1 cellular context compared by ENCODE assay signal in genomic region chr9:95070549-95071021, GRCh38.
TF ChIP-seq lines count a peak whose summit lies in the region.

No MANE protein-coding gene starts in this region.

TF ChIP-seq in HepG2, 621 proteins besides CTCF, POLR2A, EP300 and RAD21 (continued from another document and continues in another):
- TF ChIP-seq ZNF318 (CRISPR knock-in tag; IDR thresholded peaks at IDR 0.05) (no peak), KMT2A (CRISPR knock-in tag; IDR thresholded peaks at IDR 0.05) (peak; percentile 51; the same call in 1 of the 2 replicates), DDIT3 (CRISPR knock-in tag; IDR thresholded peaks at IDR 0.05) (no peak), HOXD1 (CRISPR knock-in tag; IDR thresholded peaks at IDR 0.05) (no peak), KAT8 (CRISPR knock-in tag; IDR thresholded peaks at IDR 0.05) (0 out of 2 replicates have a peak, but pooled peaks have one; percentile 23), STAG1 (CRISPR knock-in tag; IDR thresholded peaks at IDR 0.05) (peak; percentile 71), ZNF770 (CRISPR knock-in tag; IDR thresholded peaks at IDR 0.05) (no peak), MLLT10 (CRISPR knock-in tag; IDR thresholded peaks at IDR 0.05) (no peak), BRF2 (CRISPR knock-in tag; IDR thresholded peaks at IDR 0.05) (no peak), NFE2L2 (IDR thresholded peaks at IDR 0.05; ENCODE audit: low read length) (no peak), ERF (CRISPR knock-in tag; IDR thresholded peaks at IDR 0.05) (no peak), ZNF317 (CRISPR knock-in tag; IDR thresholded peaks at IDR 0.05) (peak; percentile 95), ZUFSP (CRISPR knock-in tag; IDR thresholded peaks at IDR 0.05; ENCODE audit: borderline replicate concordance) (no peak), ZNF746 (CRISPR knock-in tag; IDR thresholded peaks at IDR 0.05) (no peak), GFI1 (CRISPR knock-in tag; IDR thresholded peaks at IDR 0.05; ENCODE audit: borderline replicate concordance) (no peak), PLSCR1 (CRISPR knock-in tag; IDR thresholded peaks at IDR 0.05; ENCODE audit: borderline replicate concordance) (no peak), ZIK1 (CRISPR knock-in tag; IDR thresholded peaks at IDR 0.05; ENCODE audit: borderline replicate concordance, low read depth) (no peak), RFX1 (IDR thresholded peaks at IDR 0.05) (no peak), TFE3 (CRISPR knock-in tag; IDR thresholded peaks at IDR 0.05) (no peak), AGO2 (optimal IDR thresholded peaks at IDR 0.05; ENCODE audit: low read depth, low read length) (no peak), NR2F6 (IDR thresholded peaks at IDR 0.05) (no peak), NR2F6 (CRISPR knock-in tag; IDR thresholded peaks at IDR 0.05) (peak; percentile 21; the same call in 1 of the 2 replicates), DPF2 (CRISPR knock-in tag; IDR thresholded peaks at IDR 0.05; ENCODE audit: borderline replicate concordance, low read depth) (no peak), ATAD3A (CRISPR knock-in tag; IDR thresholded peaks at IDR 0.05) (no peak), ZNF160 (CRISPR knock-in tag; IDR thresholded peaks at IDR 0.05) (no peak), TIGD3 (CRISPR knock-in tag; IDR thresholded peaks at IDR 0.05; ENCODE audit: borderline replicate concordance) (no peak), ZNF660 (CRISPR knock-in tag; IDR thresholded peaks at IDR 0.05; ENCODE audit: borderline replicate concordance, low read depth) (no peak), ADNP (CRISPR knock-in tag; IDR thresholded peaks at IDR 0.05) (no peak), MIER3 (CRISPR knock-in tag; IDR thresholded peaks at IDR 0.05; ENCODE audit: borderline replicate concordance) (no peak), ZFX (CRISPR knock-in tag; IDR thresholded peaks at IDR 0.05; ENCODE audit: low read depth) (peak; percentile 35; the same call in 1 of the 2 replicates), CEBPB (IDR thresholded peaks at IDR 0.05; ENCODE audit: borderline replicate concordance, low read depth, low read length) (peak; percentile 85; the same call in 1 of the 2 replicates), CHD4 (IDR thresholded peaks at IDR 0.05; ENCODE audit: borderline replicate concordance, low read length) (no peak), GMEB1 (CRISPR knock-in tag; IDR thresholded peaks at IDR 0.05; ENCODE audit: borderline replicate concordance) (no peak; the same call in 1 of the 2 replicates), ZBTB46 (CRISPR knock-in tag; IDR thresholded peaks at IDR 0.05; ENCODE audit: borderline replicate concordance) (no peak), ZNF510 (CRISPR knock-in tag; IDR thresholded peaks at IDR 0.05; ENCODE audit: low read depth) (no peak)
